In genomic region chrX:119672252-119672825, GRCh38 we compare ENCODE assay signal across 11 cellular contexts. TPM values are rescaled to one million over a fixed set of nuclear protein-coding genes. Genes with fewer than 3 reads are reported as not detected.
A peak's percentile ranks its signal among the peaks of the same experiment; 100 is the strongest.
DNase-seq lines count a peak whose midpoint lies in the region; ATAC-seq lines count a peak whose summit lies in the region.
"Had no signal": no experiment of that assay in that cellular context is flagged by ENCODE, and none has a peak within 500 bp of the region (broad histone marks: within the 10 kb centered on the region; RNA-seq: fewer than 3 reads in every experiment).

No MANE protein-coding gene starts in this region.

- ATAC-seq in HG02885 (IDR thresholded peaks at IDR 0.05; ENCODE audit: poor library complexity, unreplicated experiment) (no peak), HG02623 (IDR thresholded peaks at IDR 0.05; ENCODE audit: unreplicated experiment) (no peak)
- ATAC-seq: heart left ventricle had no signal

- DNase-seq in COLO668 (lab: John Stamatoyannopoulos, UW; ENCODE audit: unreplicated experiment) (peak; percentile 27), NCI-H1436 (lab: John Stamatoyannopoulos, UW) (peak; percentile 69), SK-N-DZ (ENCODE audit: low spot score) (peak; percentile 42), left kidney (ENCODE audit: low read depth, low spot score) (peak; percentile 61), H7 (no peak)
- no peak for DNase-seq in activated CD8-positive, alpha-beta memory T cell treated with anti-CD3 and anti-CD28 coated beads, Interleukin-2, amount 50 U/mL, for 4 hours
- DNase-seq: heart left ventricle, SW 1271 had no signal

- H3K27me3 ChIP-seq in H7 (ENCODE audit: control insufficient read depth, insufficient read depth, low read length), result no peaks in the 10 kb centered on the region
- H3K27me3 ChIP-seq: heart left ventricle had no signal

- H3K36me3 ChIP-seq in H7 (replicated peaks; ENCODE audit: control insufficient read depth, insufficient read depth, low read length), result no peaks in the 10 kb centered on the region

- no peak overlapping the region for H3K4me3 ChIP-seq in H7 (ENCODE audit: insufficient read depth, low read depth, low read length)
- H3K4me3 ChIP-seq: heart left ventricle, skin epidermis had no signal

RNA-seq across cellular contexts. Expression of gene SEPTIN6, which starts 20.6 kb away (rescaled TPM):
- polyA plus RNA-seq in SK-N-DZ (2014; cell fraction: cytosol; rRNA removed), result 59.9 and 65.6 TPM in 2 replicates
- polyA plus RNA-seq in SK-N-DZ (2014; cell fraction: nucleus; rRNA removed), result 36.4 and 37.4 TPM in 2 replicates
- total RNA-seq in H7 (2014; rRNA removed; shearing (Covaris generic)), result 26.9 and 41.7 TPM in 2 replicates

Comparison
In these comparisons a context has a peak if more than half of its experiments do, and no peak if none do; other contexts are left out.
1. DNase-seq: peak in COLO668 (single experiment), NCI-H1436 (single experiment), SK-N-DZ (single experiment) and left kidney (single experiment); none in H7 (single experiment) and activated CD8-positive, alpha-beta memory T cell treated with anti-CD3 and anti-CD28 coated beads, Interleukin-2, amount 50 U/mL, for 4 hours (single experiment).